In the genomic region with DNA sequence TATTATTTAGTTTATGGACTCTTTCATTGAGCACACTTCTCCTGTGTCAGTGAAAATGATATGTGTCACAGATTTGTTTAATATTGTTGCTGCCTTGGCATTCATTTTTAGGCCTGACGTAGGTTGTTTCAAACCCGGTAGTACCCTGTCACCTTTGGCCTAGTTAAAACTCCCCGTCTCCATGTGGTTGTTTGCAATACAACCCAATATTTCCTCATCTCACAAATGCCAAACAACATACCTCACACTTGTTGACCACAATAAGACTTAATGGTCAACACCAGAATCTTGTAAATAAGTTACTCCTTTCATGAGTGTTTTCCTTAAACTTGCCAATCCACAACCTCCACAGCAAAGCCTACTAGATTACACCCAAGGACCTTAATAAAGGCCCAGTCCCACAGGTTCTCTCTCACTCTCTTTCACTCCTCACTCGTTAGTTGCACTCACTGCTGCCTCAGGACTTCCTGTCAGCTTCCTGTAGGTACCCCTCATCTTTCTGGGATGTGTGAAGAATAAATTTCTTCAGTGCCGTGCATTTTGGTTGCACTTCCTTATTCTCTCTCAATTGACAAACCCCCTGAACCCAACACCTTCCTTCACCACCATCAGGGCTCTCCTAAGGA, we compare ENCODE assay signal across 18 cellular contexts. TPM values are rescaled to one million over a fixed set of nuclear protein-coding genes. Genes with fewer than 3 reads are reported as not detected.
"Had no signal": no experiment of that assay in that cellular context is flagged by ENCODE, and none has a peak within 500 bp of the region (broad histone marks: within the 10 kb centered on the region; RNA-seq: fewer than 3 reads in every experiment).

No MANE protein-coding gene starts in this region.

- H3K9me3 ChIP-seq: colonic mucosa, gastrocnemius medialis, heart left ventricle had no signal

- H3K4me1 Mint-ChIP-seq: naive thymus-derived CD4-positive, alpha-beta T cell; T-cell had no signal

- H3K9me3 Mint-ChIP-seq: activated naive CD4-positive, alpha-beta T cell treated with anti-CD3 and anti-CD28 coated beads for 36 hours; stimulated activated naive CD8-positive, alpha-beta T cell treated with anti-CD3 and anti-CD28 coated beads, Interleukin-15, Interleukin-2, amounts not matched to agents 100 ng/mL and 50 ng/mL, for 24 hours; type B pancreatic cell had no signal

- H3K27ac ChIP-seq: colonic mucosa, gastrocnemius medialis, heart left ventricle, VCaP had no signal

- H3K36me3 Mint-ChIP-seq: naive thymus-derived CD4-positive, alpha-beta T cell; T-cell; type B pancreatic cell had no signal

- H3K4me1 ChIP-seq: colonic mucosa, gastrocnemius medialis, heart left ventricle had no signal

- H3K27me3 Mint-ChIP-seq: naive thymus-derived CD4-positive, alpha-beta T cell; progenitor cell of endocrine pancreas; stimulated activated naive CD8-positive, alpha-beta T cell treated with anti-CD3 and anti-CD28 coated beads, Interleukin-15, Interleukin-2, amounts not matched to agents 100 ng/mL and 50 ng/mL, for 24 hours; type B pancreatic cell had no signal

- H3K27ac Mint-ChIP-seq: activated naive CD4-positive, alpha-beta T cell treated with anti-CD3 and anti-CD28 coated beads for 36 hours; naive thymus-derived CD4-positive, alpha-beta T cell; progenitor cell of endocrine pancreas; stimulated activated naive CD8-positive, alpha-beta T cell treated with anti-CD3 and anti-CD28 coated beads, Interleukin-15, Interleukin-2, amounts not matched to agents 100 ng/mL and 50 ng/mL, for 24 hours; T-cell; type B pancreatic cell had no signal

- DNase-seq: activated CD4-positive, alpha-beta T cell treated with anti-CD3 and anti-CD28 coated beads for 1 hour; activated CD4-positive, alpha-beta T cell treated with anti-CD3 and anti-CD28 coated beads, Interleukin-2, amount 50 U/mL, for 4 hours; activated naive CD4-positive, alpha-beta T cell treated with anti-CD3 and anti-CD28 coated beads for 36 hours; activated T-cell treated with anti-CD3 and anti-CD28 coated beads for 4 hours; caudate nucleus; colonic mucosa; gastrocnemius medialis; heart left ventricle; naive thymus-derived CD4-positive, alpha-beta T cell; occipital lobe; right cardiac atrium; T-cell; T1000 had no signal

- ATAC-seq: gastrocnemius medialis; heart left ventricle; naive thymus-derived CD4-positive, alpha-beta T cell; right cardiac atrium; T-cell had no signal

- H3K4me3 Mint-ChIP-seq: activated naive CD4-positive, alpha-beta T cell treated with anti-CD3 and anti-CD28 coated beads for 36 hours; naive thymus-derived CD4-positive, alpha-beta T cell; stimulated activated naive CD8-positive, alpha-beta T cell treated with anti-CD3 and anti-CD28 coated beads, Interleukin-15, Interleukin-2, amounts not matched to agents 100 ng/mL and 50 ng/mL, for 24 hours; T-cell; type B pancreatic cell had no signal

- H3K4me3 ChIP-seq: colonic mucosa, gastrocnemius medialis, heart left ventricle had no signal

- H3K36me3 ChIP-seq: colonic mucosa, gastrocnemius medialis, heart left ventricle had no signal

- H3K27me3 ChIP-seq: colonic mucosa had no signal

RNA-seq across cellular contexts. Expression of a gene that starts 31.3 kb away (rescaled TPM):
- total RNA-seq: activated naive CD4-positive, alpha-beta T cell treated with anti-CD3 and anti-CD28 coated beads for 36 hours; mononuclear cell; naive thymus-derived CD4-positive, alpha-beta T cell; progenitor cell of endocrine pancreas; T-cell had no signal
- polyA plus RNA-seq: naive thymus-derived CD4-positive, alpha-beta T cell had no signal
